ENCODE assay signal across 8 cellular contexts in genomic region chr11:560305-561147, GRCh38. TPM values are rescaled to one million over a fixed set of nuclear protein-coding genes. Genes with fewer than 3 reads are reported as not detected.
DNase-seq lines count a peak whose midpoint lies in the region; ATAC-seq and TF ChIP-seq lines count a peak whose summit lies in the region.

LMNTD2 (minus strand) TSS chr11:560738; CDS start chr11:560716, 22 bp downstream.
RASSF7 (plus strand) TSS chr11:560970; CDS start chr11:561769, 799 bp downstream.

- H3K27ac ChIP-seq in KMS-11: no peak within 1 kb of the TSS

- peaks cover 13% of the 10 kb centered on the region for H3K4me1 ChIP-seq in KMS-11 (ENCODE audit: low read depth, poor library complexity, severe bottlenecking)

- no peaks in the 10 kb centered on the region for H4K20me1 ChIP-seq in KMS-11 (ENCODE audit: insufficient read depth)

- no peaks in the 10 kb centered on the region for H3K9me3 Mint-ChIP-seq in activated T-helper 17 cell treated with anti-CD3 and anti-CD28 coated beads, Interleukin-2, amount 50 U/mL, for 72 hours
- no peaks in the 10 kb centered on the region for H3K9me3 Mint-ChIP-seq in nephron progenitor cell

- peak within 1 kb of the TSS; percentile 71 for H3K4me2 ChIP-seq in KMS-11

- no peaks in the 10 kb centered on the region for H3K79me2 ChIP-seq in KMS-11 (ENCODE audit: insufficient read depth, low read depth)

- H3K4me1 Mint-ChIP-seq in activated T-helper 17 cell treated with anti-CD3 and anti-CD28 coated beads, Interleukin-2, amount 50 U/mL, for 72 hours: no peaks in the 10 kb centered on the region
- peaks cover 11% of the 10 kb centered on the region for H3K4me1 Mint-ChIP-seq in nephron progenitor cell

- peak; percentile 55 for ATAC-seq in GM21717 (IDR thresholded peaks at IDR 0.05; ENCODE audit: unreplicated experiment)
- peak; percentile 94 for ATAC-seq in activated T-helper 17 cell treated with anti-CD3 and anti-CD28 coated beads, Interleukin-2, amount 50 U/mL, for 72 hours (replicated peaks)
- ATAC-seq in stimulated activated naive CD8-positive, alpha-beta T cell treated with anti-CD3 and anti-CD28 coated beads, Interleukin-15, Interleukin-2, amounts not matched to agents 100 U/mL and 50 U/mL, for 24 hours: peak; percentile 92

- no peak for TF ChIP-seq CTCF in KMS-11 (conservative IDR thresholded peaks at IDR 0.05; ENCODE audit: low read depth, low read length)
- no peak for TF ChIP-seq CTCF in fibroblast of the aortic adventitia (IDR thresholded peaks at IDR 0.05; ENCODE audit: insufficient read depth, low read length)
- no peak for TF ChIP-seq CTCF in nephron progenitor cell (IDR thresholded peaks at IDR 0.05)

- no peaks in the 10 kb centered on the region for H3K36me3 ChIP-seq in KMS-11 (ENCODE audit: insufficient read depth)

- H3K9ac ChIP-seq in KMS-11: peak within 1 kb of the TSS; percentile 39; the same call in 1 of the 2 replicates

- no peaks in the 10 kb centered on the region for H3K27me3 Mint-ChIP-seq in activated T-helper 17 cell treated with anti-CD3 and anti-CD28 coated beads, Interleukin-2, amount 50 U/mL, for 72 hours
- H3K27me3 Mint-ChIP-seq in nephron progenitor cell (ENCODE audit: low read depth, poor library complexity): peaks cover 37% of the 10 kb centered on the region

- H3K4me3 Mint-ChIP-seq in activated T-helper 17 cell treated with anti-CD3 and anti-CD28 coated beads, Interleukin-2, amount 50 U/mL, for 72 hours: peak within 1 kb of the TSS; percentile 88
- H3K4me3 Mint-ChIP-seq in nephron progenitor cell: peak within 1 kb of the TSS; percentile 81

- H3K27me3 ChIP-seq in KMS-11 (ENCODE audit: insufficient read depth, low read depth): no peaks in the 10 kb centered on the region; the same call in 1 of the 2 replicates

- H3K36me3 Mint-ChIP-seq in activated T-helper 17 cell treated with anti-CD3 and anti-CD28 coated beads, Interleukin-2, amount 50 U/mL, for 72 hours (ENCODE audit: low read depth): peaks cover 11% of the 10 kb centered on the region
- no peaks in the 10 kb centered on the region for H3K36me3 Mint-ChIP-seq in nephron progenitor cell (ENCODE audit: low read depth)

- peak within 1 kb of the TSS; percentile 81 for H2AFZ ChIP-seq in KMS-11 (ENCODE audit: low read depth)

- H3K4me3 ChIP-seq in KMS-11 (IDR thresholded peaks at IDR 0.05; ENCODE audit: insufficient read depth, low read depth, low read length) (no peak within 1 kb of the TSS), fibroblast of the aortic adventitia (ENCODE audit: low read depth, low read length) (peak within 1 kb of the TSS; percentile 69)

- DNase-seq in DMS53 (lab: John Stamatoyannopoulos, UW) (peak; percentile 99), RKO (ENCODE audit: low spot score) (peak; percentile 86), fibroblast of the aortic adventitia (ENCODE audit: low read depth) (peak; percentile 60), nephron progenitor cell (peak; percentile 98)
- peak; percentile 98 for DNase-seq in stimulated activated naive CD8-positive, alpha-beta T cell treated with anti-CD3 and anti-CD28 coated beads, Interleukin-15, Interleukin-2, amounts not matched to agents 100 U/mL and 50 U/mL, for 24 hours

- H3K27ac Mint-ChIP-seq in activated T-helper 17 cell treated with anti-CD3 and anti-CD28 coated beads, Interleukin-2, amount 50 U/mL, for 72 hours: peak within 1 kb of the TSS; percentile 59
- no peak within 1 kb of the TSS for H3K27ac Mint-ChIP-seq in nephron progenitor cell

RNA-seq across cellular contexts. Expression of gene LMNTD2, which starts in this region (rescaled TPM):
- total RNA-seq in activated T-helper 17 cell treated with anti-CD3 and anti-CD28 coated beads, Interleukin-2, amount 50 U/mL, for 72 hours: 1 to 10 TPM; 2.7 to 6.6 TPM
- total RNA-seq in fibroblast of the aortic adventitia (ENCODE audit: low replicate concordance): 0.36 TPM in 1 of 2 replicates, not detected in the other

RNA-seq across cellular contexts. Expression of gene RASSF7, which starts in this region (rescaled TPM):
- total RNA-seq in activated T-helper 17 cell treated with anti-CD3 and anti-CD28 coated beads, Interleukin-2, amount 50 U/mL, for 72 hours: 10 to 100 TPM; 22.7 to 37.7 TPM
- total RNA-seq in fibroblast of the aortic adventitia (ENCODE audit: low replicate concordance): 1.6 and 2.5 TPM in 2 replicates
